ENCODE assay signal across 1 cellular context in the genomic region with DNA sequence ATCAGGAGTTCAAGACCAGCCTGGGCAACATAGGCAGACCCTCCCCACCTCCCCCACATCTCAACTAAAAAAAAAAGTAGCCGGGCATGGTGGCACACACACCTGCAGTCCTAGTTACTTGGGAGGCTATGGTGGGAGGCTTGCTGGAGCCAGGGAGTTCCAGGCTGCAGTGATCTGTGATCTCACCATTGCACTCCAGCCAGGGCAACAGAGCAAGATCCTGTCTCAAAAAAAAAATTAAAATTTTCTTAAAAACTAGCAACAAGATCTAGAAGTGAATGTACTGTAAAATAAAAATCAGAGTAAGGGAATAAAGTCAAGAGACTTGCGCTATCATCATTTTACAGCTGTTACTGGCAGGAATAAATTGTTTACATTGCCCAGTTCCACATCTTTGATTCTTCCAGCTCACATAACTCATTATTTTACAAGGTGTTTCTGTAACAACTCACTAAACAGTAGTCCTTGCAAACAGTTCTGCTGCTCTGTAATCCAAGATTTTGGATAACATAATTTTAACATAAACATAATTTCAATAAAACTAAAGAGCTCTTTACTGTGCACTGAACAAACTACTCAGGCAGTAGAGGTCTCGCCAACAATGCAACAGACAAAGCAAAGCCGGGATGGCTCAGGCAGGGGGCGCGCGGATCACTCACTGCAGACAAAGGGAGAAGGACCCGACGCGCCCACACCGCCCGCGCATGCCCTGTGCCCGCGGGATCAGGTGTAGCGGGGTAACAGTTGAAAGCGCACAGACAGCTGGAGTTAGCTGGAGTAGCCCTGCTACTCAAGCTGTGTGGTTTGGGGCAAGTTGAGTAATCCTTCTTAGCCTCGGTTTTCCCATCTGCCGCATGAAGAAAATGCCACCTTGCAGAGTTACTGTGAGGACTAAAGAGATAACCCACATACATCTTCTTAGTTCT.
TF ChIP-seq lines count a peak whose summit lies in the region.

No MANE protein-coding gene starts in this region.

TF ChIP-seq in H1, 55 proteins besides CTCF, POLR2A, EP300 and RAD21 (continued from another document):
- TF ChIP-seq CEBPB (IDR thresholded peaks at IDR 0.05; ENCODE audit: low read depth, low read length): 0 out of 2 replicates have a peak, but pooled peaks have one; percentile 46
- 0 out of 2 replicates have a peak, but pooled peaks have one; percentile 17 for TF ChIP-seq TEAD4 (IDR thresholded peaks at IDR 0.05; ENCODE audit: low read depth, low read length)
- peak; percentile 52; the same call in 1 of the 2 replicates for TF ChIP-seq CREB1 (IDR thresholded peaks at IDR 0.05)
- TF ChIP-seq NRF1 (IDR thresholded peaks at IDR 0.05; ENCODE audit: low read depth, low read length): peak; percentile 72
- peak in 1 of 2 experiments; percentile 58; a peak in 1 of 4 replicates for TF ChIP-seq HDAC2 (IDR thresholded peaks at IDR 0.05; ENCODE audit: borderline replicate concordance in 1 of 2, low read depth in 2 of 2, low read length in 2 of 2)
- TF ChIP-seq, protein P1, sequence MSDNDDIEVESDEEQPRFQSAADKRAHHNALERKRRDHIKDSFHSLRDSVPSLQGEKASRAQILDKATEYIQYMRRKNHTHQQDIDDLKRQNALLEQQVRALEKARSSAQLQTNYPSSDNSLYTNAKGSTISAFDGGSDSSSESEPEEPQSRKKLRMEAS (IDR thresholded peaks at IDR 0.05): peak; percentile 55
